Comparison of ENCODE assay signal across 35 cellular contexts in the genomic region with DNA sequence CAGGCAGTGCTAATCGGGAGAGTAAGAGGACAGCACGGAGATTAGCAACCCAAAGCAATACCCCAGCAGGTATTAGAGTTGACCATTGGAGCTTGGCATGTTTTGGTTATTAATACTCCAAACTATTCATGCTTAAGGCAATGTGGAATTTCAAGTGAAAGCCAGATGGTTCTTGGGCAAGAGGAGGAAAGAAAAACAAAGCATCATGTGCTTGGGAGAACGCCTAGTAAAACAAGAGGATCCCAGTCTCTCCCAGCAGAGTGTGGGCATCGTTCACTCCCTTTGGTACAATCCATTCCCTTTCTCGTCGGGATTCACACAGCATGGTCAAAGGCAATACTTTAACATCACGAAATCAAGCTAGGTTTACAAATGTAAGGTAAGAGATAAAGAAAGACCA.
DNase-seq lines count a peak whose midpoint lies in the region; ATAC-seq, FAIRE-seq and TF ChIP-seq lines count a peak whose summit lies in the region.
"Had no signal": no experiment of that assay in that cellular context is flagged by ENCODE, and none has a peak within 500 bp of the region (broad histone marks: within the 10 kb centered on the region; RNA-seq: fewer than 3 reads in every experiment).

No MANE protein-coding gene starts in this region.

- no peaks in the 10 kb centered on the region for H3K79me2 ChIP-seq in HepG2 (ENCODE audit: insufficient read depth, low read length)
- no peaks in the 10 kb centered on the region for H3K79me2 ChIP-seq in neural progenitor cell (ENCODE audit: low read depth)

- H4K20me1 ChIP-seq in HepG2 (ENCODE audit: insufficient read depth, low read length) (no peaks in the 10 kb centered on the region), neural progenitor cell (ENCODE audit: low read depth) (no peaks in the 10 kb centered on the region)

- intact Hi-C loops in HepG2 (cut with micrococcal nuclease; ENCODE audit: unreplicated experiment) = no loop called here

- H3K4me3 ChIP-seq in liver (ENCODE audit: low read depth in 1 of 3, low read length in 3 of 3) (no peak overlapping the region), HepG2 (replicated peaks in 1 of 3; ENCODE audit: insufficient read depth in 1 of 3, low read depth in 2 of 3, low read length in 3 of 3) (no peak overlapping the region), fibroblast of villous mesenchyme (ENCODE audit: low read depth, low read length) (no peak overlapping the region), neural progenitor cell (no peak overlapping the region)
- H3K4me3 ChIP-seq: breast epithelium, colonic mucosa, lung, prostate gland, thyroid gland had no signal

- H3K27ac Mint-ChIP-seq in neural progenitor cell = peak overlapping the region; percentile 83
- H3K27ac Mint-ChIP-seq: activated CD4-positive, alpha-beta T cell treated with anti-CD3 and anti-CD28 coated beads, Interleukin-2, amount 10 ng/mL, durations not matched to agents 24 days and 14 days; activated naive CD8-positive, alpha-beta T cell treated with anti-CD3 and anti-CD28 coated beads, Interleukin-2, amount 50 U/mL, for 24 hours; activated T-cell treated with anti-CD3 and anti-CD28 coated beads, Interleukin-2, amount 50 U/mL, for 24 hours; B cell; CD8-positive, alpha-beta T cell; effector memory CD8-positive, alpha-beta T cell; HFFc6; stimulated activated naive CD8-positive, alpha-beta T cell treated with anti-CD3 and anti-CD28 coated beads, Interleukin-15, Interleukin-2, amounts not matched to agents 100 ng/mL and 50 ng/mL, for 24 hours had no signal

- H2AFZ ChIP-seq in HepG2 (ENCODE audit: low read length) = no peak overlapping the region
- H2AFZ ChIP-seq in neural progenitor cell (replicated peaks) = no peak overlapping the region

- H3K9me3 Mint-ChIP-seq in neural progenitor cell = peaks cover 4% of the 10 kb centered on the region
- H3K9me3 Mint-ChIP-seq: activated CD4-positive, alpha-beta T cell treated with anti-CD3 and anti-CD28 coated beads, Interleukin-2, amount 10 ng/mL, durations not matched to agents 24 days and 14 days; activated T-cell treated with anti-CD3 and anti-CD28 coated beads, Interleukin-2, amount 50 U/mL, for 24 hours; CD8-positive, alpha-beta T cell; stimulated activated naive CD8-positive, alpha-beta T cell treated with anti-CD3 and anti-CD28 coated beads, Interleukin-15, Interleukin-2, amounts not matched to agents 100 ng/mL and 50 ng/mL, for 24 hours had no signal

- H3K27me3 Mint-ChIP-seq in neural progenitor cell (ENCODE audit: insufficient read depth, low read depth) = peaks cover 2% of the 10 kb centered on the region
- H3K27me3 Mint-ChIP-seq: activated CD4-positive, alpha-beta T cell treated with anti-CD3 and anti-CD28 coated beads, Interleukin-2, amount 10 ng/mL, durations not matched to agents 24 days and 14 days; activated naive CD8-positive, alpha-beta T cell treated with anti-CD3 and anti-CD28 coated beads, Interleukin-2, amount 50 U/mL, for 24 hours; activated T-cell treated with anti-CD3 and anti-CD28 coated beads, Interleukin-2, amount 50 U/mL, for 24 hours; B cell; effector memory CD8-positive, alpha-beta T cell; stimulated activated naive CD8-positive, alpha-beta T cell treated with anti-CD3 and anti-CD28 coated beads, Interleukin-15, Interleukin-2, amounts not matched to agents 100 ng/mL and 50 ng/mL, for 24 hours had no signal

- H3F3A ChIP-seq in neural progenitor cell (ENCODE audit: low read depth) = no peaks in the 10 kb centered on the region

- no peaks in the 10 kb centered on the region for H3K27me3 ChIP-seq in liver (ENCODE audit: control insufficient read depth in 4 of 4, insufficient read depth in 4 of 4, low read length in 3 of 4)
- H3K27me3 ChIP-seq in HepG2 (ENCODE audit: control insufficient read depth in 1 of 2, insufficient read depth in 2 of 2, low read length in 2 of 2) = no peaks in the 10 kb centered on the region
- H3K27me3 ChIP-seq in neural progenitor cell = no peaks in the 10 kb centered on the region
- H3K27me3 ChIP-seq: breast epithelium, colonic mucosa, thyroid gland had no signal

- in situ Hi-C loops in HepG2 (cut with HindIII; ENCODE audit: extremely low pct_ligation_motif_present, low pct_unique_long_range_greater_than_20kb) = no loop called here

- no peak for FAIRE-seq in HepG2 (lab: Jason Lieb, UNC)
- FAIRE-seq: GM12892 had no signal

- DNase-seq in HepG2 (ENCODE audit: low spot score) = no peak
- peak; percentile 5 for DNase-seq in fibroblast of villous mesenchyme (ENCODE audit: low read depth)
- no peak for DNase-seq in neural progenitor cell (ENCODE audit: low spot score)
- no peak for DNase-seq in activated CD4-positive, CD25-positive, alpha-beta regulatory T cell (lab: John Stamatoyannopoulos, UW)
- DNase-seq in hippocampal formation (lab: John Stamatoyannopoulos, UW) = no peak
- DNase-seq in inferior parietal cortex (ENCODE audit: extremely low spot score) = no peak
- DNase-seq: 8988T; activated CD4-positive, alpha-beta T cell treated with anti-CD3 and anti-CD28 coated beads, Interleukin-2, amount 10 ng/mL, durations not matched to agents 24 days and 14 days; activated gamma-delta T cell treated with Interleukin-2 at 50 U/mL for 16 hours; activated naive CD8-positive, alpha-beta T cell treated with anti-CD3 and anti-CD28 coated beads, Interleukin-2, amount 50 U/mL, for 24 hours; activated T-cell treated with anti-CD3 and anti-CD28 coated beads, Interleukin-2, amount 50 U/mL, for 24 hours; CD8-positive, alpha-beta T cell; colonic mucosa; DMS153; effector memory CD8-positive, alpha-beta T cell; erythroblast; GOT3; HFFc6; IMR-90; islet precursor cell; NCI-H1092; NCI-H187 treated with DMSO at 0.1 percent for 48 hours; NCI-H526 treated with DMSO at 0.1 percent for 48 hours; SIG-M5; T-helper 9 cell; thyroid gland had no signal

- TF ChIP-seq CTCF in liver (IDR thresholded peaks at IDR 0.05; ENCODE audit: low read depth, low read length, missing input control) = no peak
- TF ChIP-seq CTCF in HepG2 (CRISPR knock-in tag; IDR thresholded peaks at IDR 0.05) = no peak
- TF ChIP-seq CTCF in fibroblast of villous mesenchyme (IDR thresholded peaks at IDR 0.05; ENCODE audit: insufficient read depth, low read depth, low read length) = no peak
- TF ChIP-seq CTCF in neural progenitor cell (IDR thresholded peaks at IDR 0.05) = no peak

- no peak overlapping the region for H3K27ac ChIP-seq in liver (ENCODE audit: low read depth in 1 of 2, low read length in 2 of 2)
- no peak overlapping the region for H3K27ac ChIP-seq in HepG2 (ENCODE audit: extremely low read length, insufficient read depth, low read length)
- H3K27ac ChIP-seq in neural progenitor cell = no peak overlapping the region
- H3K27ac ChIP-seq: breast epithelium, colonic mucosa, prostate gland, thyroid gland, VCaP had no signal

- no peak overlapping the region for H3K4me2 ChIP-seq in HepG2 (ENCODE audit: low read depth, low read length)
- H3K4me2 ChIP-seq in neural progenitor cell = no peak overlapping the region

- ATAC-seq in HepG2 (no peak), HG03469 (IDR thresholded peaks at IDR 0.05; ENCODE audit: unreplicated experiment) (no peak)
- ATAC-seq: activated naive CD8-positive, alpha-beta T cell treated with anti-CD3 and anti-CD28 coated beads, Interleukin-2, amount 50 U/mL, for 24 hours; CD8-positive, alpha-beta T cell; effector memory CD8-positive, alpha-beta T cell had no signal

- no peak overlapping the region for H3K9ac ChIP-seq in liver (ENCODE audit: low read depth in 1 of 2, low read length in 2 of 2)
- H3K9ac ChIP-seq in HepG2 (ENCODE audit: insufficient read depth, low read depth, low read length) = no peak overlapping the region
- H3K9ac ChIP-seq in neural progenitor cell = no peak overlapping the region

- H3K36me3 ChIP-seq in liver (ENCODE audit: control insufficient read depth in 4 of 4, insufficient read depth in 3 of 4, low read depth in 1 of 4, low read length in 3 of 4) = no peaks in the 10 kb centered on the region
- H3K36me3 ChIP-seq in HepG2 (replicated peaks in 1 of 2; ENCODE audit: control insufficient read depth in 1 of 2, insufficient read depth in 2 of 2, low read length in 2 of 2) = no peaks in the 10 kb centered on the region
- H3K36me3 ChIP-seq in neural progenitor cell = no peaks in the 10 kb centered on the region
- H3K36me3 ChIP-seq: breast epithelium, colonic mucosa, prostate gland, thyroid gland had no signal

- no peaks in the 10 kb centered on the region for H3K4me1 Mint-ChIP-seq in neural progenitor cell
- H3K4me1 Mint-ChIP-seq: activated CD4-positive, alpha-beta T cell treated with anti-CD3 and anti-CD28 coated beads, Interleukin-2, amount 10 ng/mL, durations not matched to agents 24 days and 14 days; activated naive CD8-positive, alpha-beta T cell treated with anti-CD3 and anti-CD28 coated beads, Interleukin-2, amount 50 U/mL, for 24 hours; B cell had no signal

- no peak overlapping the region for H3K4me3 Mint-ChIP-seq in neural progenitor cell
- H3K4me3 Mint-ChIP-seq: activated CD4-positive, alpha-beta T cell treated with anti-CD3 and anti-CD28 coated beads, Interleukin-2, amount 10 ng/mL, durations not matched to agents 24 days and 14 days; activated naive CD8-positive, alpha-beta T cell treated with anti-CD3 and anti-CD28 coated beads, Interleukin-2, amount 50 U/mL, for 24 hours; activated T-cell treated with anti-CD3 and anti-CD28 coated beads, Interleukin-2, amount 50 U/mL, for 24 hours; B cell; CD8-positive, alpha-beta T cell; effector memory CD8-positive, alpha-beta T cell; HFFc6; stimulated activated naive CD8-positive, alpha-beta T cell treated with anti-CD3 and anti-CD28 coated beads, Interleukin-15, Interleukin-2, amounts not matched to agents 100 ng/mL and 50 ng/mL, for 24 hours had no signal

- no peak for TF ChIP-seq RAD21 in liver (IDR thresholded peaks at IDR 0.05)
- TF ChIP-seq RAD21 in HepG2 (CRISPR knock-in tag; IDR thresholded peaks at IDR 0.05) = no peak

- TF ChIP-seq POLR2A in HepG2 (IDR thresholded peaks at IDR 0.05; ENCODE audit: insufficient read depth in 1 of 2, low read depth in 2 of 2, low read length in 2 of 2) = no peak

- H3K36me3 Mint-ChIP-seq in neural progenitor cell = no peaks in the 10 kb centered on the region
- H3K36me3 Mint-ChIP-seq: CD8-positive, alpha-beta T cell had no signal

- H3K4me1 ChIP-seq in liver (ENCODE audit: control insufficient read depth in 4 of 4, insufficient read depth in 4 of 4, low read length in 3 of 4) (peaks cover 0 to 12% (median 9%) of the 10 kb centered on the region in 4 donors), HepG2 (ENCODE audit: insufficient read depth, low read length) (peaks cover 15% of the 10 kb centered on the region), neural progenitor cell (peaks cover 4% of the 10 kb centered on the region)
- H3K4me1 ChIP-seq: breast epithelium, colonic mucosa, prostate gland had no signal

- CTCF ChIA-PET in HepG2 (lab: Yijun Ruan, JAX; ENCODE audit: low intra/inter-chr PET ratio, low total read pairs) = no interaction called here

- BruUV-seq in HepG2 (replicated peaks; lab: Mats Ljungman, UMichigan) = no TSS peak

- 60% methylated on average over 7 of the region's 7 CpGs for WGBS in liver
- 22% methylated on average over 7 of the region's 7 CpGs for WGBS in HepG2 (ENCODE audit: low lambda C conversion rate)

- H3K9me3 ChIP-seq in liver (ENCODE audit: control insufficient read depth in 4 of 4, low read length in 3 of 4) (no peaks in the 10 kb centered on the region), HepG2 (ENCODE audit: low read length) (peaks cover 13% of the 10 kb centered on the region; the same call in 1 of the 2 replicates), neural progenitor cell (ENCODE audit: low read depth) (no peaks in the 10 kb centered on the region)
- H3K9me3 ChIP-seq: breast epithelium, colonic mucosa, prostate gland, thyroid gland had no signal

- TF ChIP-seq EP300 in HepG2 (IDR thresholded peaks at IDR 0.05; ENCODE audit: low read depth in 2 of 2, low read length in 2 of 2) (no peak), HepG2 (CRISPR knock-in tag; IDR thresholded peaks at IDR 0.05; ENCODE audit: borderline replicate concordance) (no peak)

- POLR2A ChIA-PET in HepG2 (lab: Yijun Ruan, JAX) = no interaction called here
